9 cellular contexts compared by ENCODE assay signal in genomic region chr6:117484052-117484646, GRCh38. TPM values are rescaled to one million over a fixed set of nuclear protein-coding genes. Genes with fewer than 3 reads are reported as not detected.
DNase-seq lines count a peak whose midpoint lies in the region; ATAC-seq and TF ChIP-seq lines count a peak whose summit lies in the region.
"Had no signal": no experiment of that assay in that cellular context is flagged by ENCODE, and none has a peak within 500 bp of the region (broad histone marks: within the 10 kb centered on the region; RNA-seq: fewer than 3 reads in every experiment).

No MANE protein-coding gene starts in this region.

- POLR2A ChIA-PET in BJ (lab: Charles Lee): interaction anchor here (0.6 kb wide), 2 partner anchors 42 to 199 kb away, joined by 3 read pairs; no protein-coding TSS in a partner anchor

- no peak overlapping the region for H3K9ac ChIP-seq in NT2/D1 (ENCODE audit: insufficient read length, low read depth)
- H3K9ac ChIP-seq in neural cell (ENCODE audit: low read length): no peak overlapping the region

- DNase-seq in BJ (ENCODE audit: low read depth): no peak
- no peak for DNase-seq in NT2/D1 (ENCODE audit: low read depth, low spot score)
- DNase-seq in dorsolateral prefrontal cortex: no peak
- DNase-seq in stimulated activated CD4-positive, alpha-beta T cell treated with anti-CD3 and anti-CD28 coated beads, Interleukin-4, amount 100 ng/mL, for 1 hour: no peak
- no peak for DNase-seq in H4 (ENCODE audit: low spot score)
- no peak for DNase-seq in A172 (ENCODE audit: low spot score)

- H3K36me3 ChIP-seq in BJ (ENCODE audit: control insufficient read depth, insufficient read depth, low read length): peaks cover 1% of the 10 kb centered on the region; the same call in 1 of the 2 replicates
- peaks cover 4% of the 10 kb centered on the region for H3K36me3 ChIP-seq in NT2/D1 (ENCODE audit: insufficient read depth, insufficient read length, low read length)
- H3K36me3 ChIP-seq in neural cell (ENCODE audit: insufficient read depth, low read length): no peaks in the 10 kb centered on the region

- H3K27me3 ChIP-seq in BJ (ENCODE audit: control insufficient read depth, insufficient read depth, low read length): no peaks in the 10 kb centered on the region
- peaks cover 14% of the 10 kb centered on the region for H3K27me3 ChIP-seq in NT2/D1 (ENCODE audit: insufficient read depth, insufficient read length)
- H3K27me3 ChIP-seq in dorsolateral prefrontal cortex: no peaks in the 10 kb centered on the region
- H3K27me3 ChIP-seq in neural cell (ENCODE audit: insufficient read depth, low read depth, low read length): peaks cover 33% of the 10 kb centered on the region

- H3K4me3 ChIP-seq in BJ (ENCODE audit: low read depth, low read length) (peak overlapping the region; percentile 92), NT2/D1 (ENCODE audit: insufficient read length, low read depth) (peak overlapping the region; percentile 70), dorsolateral prefrontal cortex (peak overlapping the region in 56 of 59 donors; percentile 49 to 91 (median 76)), neural cell (ENCODE audit: low read length) (peak overlapping the region; percentile 76)

- TF ChIP-seq EP300 in neural cell (conservative IDR thresholded peaks at IDR 0.05; ENCODE audit: poor library complexity, severe bottlenecking): no peak

- no peak for ATAC-seq in GM18505 (IDR thresholded peaks at IDR 0.05; ENCODE audit: unreplicated experiment)

- H3K79me2 ChIP-seq in neural cell (replicated peaks; ENCODE audit: insufficient read depth, low read length): no peaks in the 10 kb centered on the region

- H3K9me2 ChIP-seq in neural cell (ENCODE audit: insufficient read depth, low read length): no peaks in the 10 kb centered on the region

- no peaks in the 10 kb centered on the region for H3F3A ChIP-seq in neural cell (ENCODE audit: insufficient read depth, low read length, poor library complexity, severe bottlenecking)

- H3K9me3 ChIP-seq in NT2/D1 (ENCODE audit: insufficient read depth, low read length) (peaks cover 7% of the 10 kb centered on the region; the same call in 1 of the 2 replicates), neural cell (ENCODE audit: low read length) (no peaks in the 10 kb centered on the region)

- H2AFZ ChIP-seq in neural cell (ENCODE audit: low read depth, low read length): no peak overlapping the region

- intact Hi-C loops in dorsolateral prefrontal cortex (cut with DNase I): loop anchor here in 1 of 2 donors (10.0 kb wide), 1 partner anchor 71 kb away; no protein-coding TSS in a partner anchor

- H3K27ac ChIP-seq in dorsolateral prefrontal cortex (peak overlapping the region in 4 of 59 donors; percentile 69 to 83 (median 78)), neural cell (ENCODE audit: low read length) (no peak overlapping the region)

- CTCF ChIA-PET in BJ (lab: Yijun Ruan, JAX): interaction anchor here (0.9 to 2.6 kb wide), 4 partner anchors 34 to 132 kb away, joined by 3 to 12 read pairs (median 3); no protein-coding TSS in a partner anchor

- no peaks in the 10 kb centered on the region for H4K20me1 ChIP-seq in neural cell (ENCODE audit: insufficient read depth)

- peak overlapping the region; percentile 74 for H3K4me2 ChIP-seq in neural cell (ENCODE audit: low read length)

- no peaks in the 10 kb centered on the region for H3K4me1 ChIP-seq in NT2/D1 (ENCODE audit: insufficient read depth, insufficient read length)

- no peak for TF ChIP-seq POLR2A in GM18505 (IDR thresholded peaks at IDR 0.05; ENCODE audit: borderline replicate concordance, extremely low read depth, insufficient read depth, insufficient read length)

- TF ChIP-seq CTCF in BJ (IDR thresholded peaks at IDR 0.05; ENCODE audit: insufficient read depth, low read depth, low read length): no peak
- no peak for TF ChIP-seq CTCF in dorsolateral prefrontal cortex (IDR thresholded peaks at IDR 0.05 in 54 of 56, conservative IDR thresholded peaks at IDR 0.05 in 2 of 56; ENCODE audit: low read depth in 1 of 56, partially characterized antibody in 56 of 56)
- no peak for TF ChIP-seq CTCF in neural cell (IDR thresholded peaks at IDR 0.05; ENCODE audit: poor library complexity, severe bottlenecking)

- no peak for TF ChIP-seq RAD21 in neural cell (conservative IDR thresholded peaks at IDR 0.05)

TF ChIP-seq in neural cell, 6 proteins besides CTCF, POLR2A, EP300 and RAD21:
- TF ChIP-seq MXI1 (conservative IDR thresholded peaks at IDR 0.05; ENCODE audit: poor library complexity, severe bottlenecking) (no peak), REST (IDR thresholded peaks at IDR 0.05; ENCODE audit: borderline replicate concordance) (no peak), POLR2AphosphoS5 (IDR thresholded peaks at IDR 0.05) (no peak), TAF1 (IDR thresholded peaks at IDR 0.05; ENCODE audit: low read depth) (no peak), SMC3 (conservative IDR thresholded peaks at IDR 0.05; ENCODE audit: poor library complexity) (no peak), EZH2 (IDR thresholded peaks at IDR 0.05; ENCODE audit: borderline replicate concordance, insufficient read depth, low read length, poor library complexity, severe bottlenecking) (no peak)

RNA-seq across cellular contexts. Expression of gene DCBLD1, which starts 1.7 kb away (rescaled TPM):
- polyA plus RNA-seq in BJ (2011; rRNA removed) (30.1 and 42.1 TPM in 2 replicates), neural cell (11.4 and 21.4 TPM in 2 replicates)
- 21.3 and 23.6 TPM in 2 replicates for polyA minus RNA-seq in BJ (2011; rRNA and poly(A)+ RNA removed)
- total RNA-seq in dorsolateral prefrontal cortex: 10 to 100 TPM in 88 of 120 experiments, 1 to 10 TPM in 32; 7.0 to 20.0 (median 12.1) TPM
- polyA minus RNA-seq in neural cell: 15.8 and 18.3 TPM in 2 replicates
- 17.3 and 28.6 TPM in 2 replicates for total RNA-seq in H4 (2014; rRNA removed; shearing (Covaris generic))
- total RNA-seq in A172 (2014; rRNA removed; shearing (Covaris generic)): 29.6 and 71.1 TPM in 2 replicates

RNA-seq across cellular contexts. Expression of gene ROS1, which starts 58.4 kb away (rescaled TPM):
- 0.16 and 0.29 TPM in 2 replicates for polyA plus RNA-seq in BJ (2011; rRNA removed)
- polyA minus RNA-seq in BJ (2011; rRNA and poly(A)+ RNA removed): 0.26 and 0.33 TPM in 2 replicates
- total RNA-seq in dorsolateral prefrontal cortex: 10 to 100 TPM in 54 of 120 experiments, 1 to 10 TPM in 66; 2.9 to 24.2 (median 9.3) TPM
- polyA plus RNA-seq in neural cell: not detected in 2 replicates
- polyA minus RNA-seq in neural cell: not detected in 2 replicates
- 0.12 and 0.70 TPM in 2 replicates for total RNA-seq in H4 (2014; rRNA removed; shearing (Covaris generic))
- total RNA-seq in A172 (2014; rRNA removed; shearing (Covaris generic)): 0.31 and 0.47 TPM in 2 replicates
- total RNA-seq: NCI-H460 had no signal
